In the genomic region with DNA sequence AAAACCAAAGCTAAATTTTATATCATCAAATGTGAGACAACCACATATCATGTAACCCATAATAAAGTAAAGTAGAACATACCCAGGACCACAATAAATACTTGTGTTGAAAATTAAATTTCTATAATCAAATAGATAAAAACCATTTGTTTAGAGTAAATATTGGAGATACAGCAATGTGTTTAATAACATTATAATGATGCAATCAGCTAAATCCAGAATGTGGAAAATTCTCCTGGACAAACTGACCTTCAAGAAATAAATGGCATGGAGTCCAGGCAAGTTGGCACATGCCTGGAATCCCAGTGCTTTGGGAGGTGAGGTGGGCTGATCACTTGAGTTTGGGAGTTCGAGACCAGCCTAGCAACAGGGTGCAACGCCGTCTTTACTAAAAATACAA, we compare ENCODE assay signal across 34 cellular contexts.
"Had no signal": no experiment of that assay in that cellular context is flagged by ENCODE, and none has a peak within 500 bp of the region (broad histone marks: within the 10 kb centered on the region; RNA-seq: fewer than 3 reads in every experiment).

No MANE protein-coding gene starts in this region.

- ATAC-seq: activated naive CD4-positive, alpha-beta T cell treated with anti-CD3 and anti-CD28 coated beads, Interleukin-2, amount 50 U/mL, for 72 hours; activated naive CD8-positive, alpha-beta T cell treated with anti-CD3 and anti-CD28 coated beads, Interleukin-2, amount 50 U/mL, for 24 hours; activated T-cell treated with anti-CD3 and anti-CD28 coated beads, Interleukin-2, amount 50 U/mL, for 4 hours; activated T-cell treated with anti-CD3 and anti-CD28 coated beads, Interleukin-2, amount 50 U/mL, for 72 hours; activated T-helper 17 cell treated with anti-CD3 and anti-CD28 coated beads, Interleukin-2, amount 50 U/mL, for 72 hours; body of pancreas had no signal

- FAIRE-seq: astrocyte, bronchial epithelial cell had no signal

- DNase-seq: activated effector memory CD4-positive, alpha-beta T cell treated with anti-CD3 and anti-CD28 coated beads, Interleukin-2, amount 50 U/mL, for 16 hours; activated effector memory CD4-positive, alpha-beta T cell treated with Interleukin-2 at 50 U/mL for 16 hours; activated gamma-delta T cell; activated gamma-delta T cell treated with Interleukin-2 at 50 U/mL for 16 hours; activated naive CD4-positive, alpha-beta T cell; activated naive CD4-positive, alpha-beta T cell treated with anti-CD3 and anti-CD28 coated beads for 36 hours; activated naive CD4-positive, alpha-beta T cell treated with anti-CD3 and anti-CD28 coated beads, Interleukin-2, amount 10 ng/mL, durations not matched to agents 7 days and 5 days; activated naive CD4-positive, alpha-beta T cell treated with anti-CD3 and anti-CD28 coated beads, Interleukin-2, amount 50 U/mL, for 16 hours; activated naive CD4-positive, alpha-beta T cell treated with Interleukin-2 at 50 U/mL for 16 hours; activated naive CD8-positive, alpha-beta T cell treated with anti-CD3 and anti-CD28 coated beads for 36 hours; activated naive CD8-positive, alpha-beta T cell treated with anti-CD3 and anti-CD28 coated beads, Interleukin-2, amount 10 ng/mL, durations not matched to agents 7 days and 5 days; activated naive CD8-positive, alpha-beta T cell treated with anti-CD3 and anti-CD28 coated beads, Interleukin-2, amount 50 U/mL, for 24 hours; activated T-cell treated with anti-CD3 and anti-CD28 coated beads, Interleukin-2, amount 50 U/mL, for 1 hour; activated T-cell treated with anti-CD3 and anti-CD28 coated beads, Interleukin-2, amount 50 U/mL, for 24 hours; activated T-cell treated with anti-CD3 and anti-CD28 coated beads, Interleukin-2, amount 50 U/mL, for 4 hours; activated T-cell treated with anti-CD3 and anti-CD28 coated beads, Interleukin-2, amount 50 U/mL, for 48 hours; activated T-cell treated with anti-CD3 and anti-CD28 coated beads, Interleukin-2, amount 50 U/mL, for 72 hours; adrenal gland; amniotic stem cell; amygdala; anterior cingulate cortex; aorta; body of pancreas; brain microvascular endothelial cell; caudate nucleus; central memory CD4-positive, alpha-beta T cell; cerebellar nuclear complex had no signal

- H3K36me3 ChIP-seq: adrenal gland, ascending aorta, brain microvascular endothelial cell, breast epithelium, cardiac muscle cell had no signal

- H3K9me3 ChIP-seq: adrenal gland, ascending aorta, body of pancreas, breast epithelium had no signal

- H3K4me3 ChIP-seq: adrenal gland, ascending aorta, body of pancreas, breast epithelium, cardiac muscle cell had no signal

- H3K27ac ChIP-seq: adrenal gland, ascending aorta, body of pancreas, brain microvascular endothelial cell, breast epithelium, cardiac muscle cell had no signal

- H3K4me1 ChIP-seq: adrenal gland, ascending aorta, breast epithelium had no signal

- H3K27me3 ChIP-seq: ascending aorta, cardiac muscle cell had no signal
